In the genomic region with DNA sequence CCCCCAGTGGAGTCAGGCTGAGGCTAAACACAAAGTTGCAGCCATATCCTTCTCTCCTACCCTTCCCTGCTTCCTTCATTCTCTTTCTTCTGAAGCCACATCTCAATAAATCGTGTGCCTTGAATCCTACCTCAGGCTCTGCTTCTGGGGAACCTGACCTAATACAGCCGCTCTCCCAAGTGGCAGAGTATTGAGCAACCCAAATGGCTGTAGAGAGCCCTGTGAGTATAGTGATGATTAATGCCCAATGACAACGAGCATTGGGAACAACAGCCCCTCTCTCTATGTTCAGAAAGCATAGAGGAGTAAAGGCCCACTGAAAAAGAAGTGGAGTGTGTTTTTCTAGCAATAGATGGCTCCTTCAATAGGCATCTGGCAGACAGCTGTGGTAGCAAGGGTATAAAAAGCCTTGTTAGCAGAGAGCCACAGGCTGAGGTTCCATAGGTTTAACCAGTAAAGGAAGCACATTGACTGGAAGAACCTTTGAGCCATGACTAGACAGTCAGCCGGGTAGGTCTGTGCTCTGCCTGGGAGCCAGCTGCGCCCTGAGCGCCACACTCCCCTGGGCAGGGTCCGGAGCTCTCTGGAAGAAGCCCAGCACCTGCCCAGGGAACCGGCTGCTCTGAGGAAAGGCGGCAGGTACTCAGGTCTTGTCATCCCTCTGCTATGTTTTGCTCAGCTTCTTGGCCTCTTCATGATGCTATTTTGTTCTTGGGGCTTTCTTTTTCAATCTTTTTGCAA, we compare ENCODE assay signal across 15 cellular contexts.
"Had no signal": no experiment of that assay in that cellular context is flagged by ENCODE, and none has a peak within 500 bp of the region (broad histone marks: within the 10 kb centered on the region; RNA-seq: fewer than 3 reads in every experiment).

No MANE protein-coding gene starts in this region.

- H3K27ac ChIP-seq: breast epithelium, hepatocyte, neutrophil, right atrium auricular region, thyroid gland, vagina had no signal

- FAIRE-seq: frontal cortex had no signal

- H3K4me1 Mint-ChIP-seq: activated naive CD8-positive, alpha-beta T cell treated with anti-CD3 and anti-CD28 coated beads, Interleukin-2, amount 10 ng/mL, durations not matched to agents 7 days and 5 days had no signal

- H3K4me3 ChIP-seq: breast epithelium, hepatocyte, right atrium auricular region, thyroid gland, vagina had no signal

- H2AFZ ChIP-seq: hepatocyte had no signal

- H3K4me3 Mint-ChIP-seq: activated CD4-positive, alpha-beta memory T cell treated with anti-CD3 and anti-CD28 coated beads for 36 hours; activated naive CD8-positive, alpha-beta T cell treated with anti-CD3 and anti-CD28 coated beads, Interleukin-2, amount 10 ng/mL, durations not matched to agents 7 days and 5 days; naive B cell; stimulated activated naive CD8-positive, alpha-beta T cell treated with anti-CD3 and anti-CD28 coated beads, Interleukin-15, Interleukin-2, amounts not matched to agents 100 ng/mL and 50 ng/mL, for 24 hours had no signal

- H3K36me3 ChIP-seq: breast epithelium, neutrophil, right atrium auricular region, thyroid gland, vagina had no signal

- H3K4me1 ChIP-seq: breast epithelium, right atrium auricular region had no signal

- H3K9me3 ChIP-seq: breast epithelium, neutrophil, right atrium auricular region, thyroid gland, vagina had no signal

- DNase-seq: activated CD4-positive, alpha-beta memory T cell treated with anti-CD3 and anti-CD28 coated beads for 36 hours; activated CD4-positive, alpha-beta T cell treated with anti-CD3 and anti-CD28 coated beads for 1 hour; activated naive CD8-positive, alpha-beta T cell treated with anti-CD3 and anti-CD28 coated beads, Interleukin-2, amount 10 ng/mL, durations not matched to agents 7 days and 5 days; activated T-cell treated with anti-CD3 and anti-CD28 coated beads, Interleukin-2, amount 50 U/mL, for 48 hours; aorta; kidney glomerular epithelial cell; naive B cell; thyroid gland had no signal

- H3K27ac Mint-ChIP-seq: activated CD4-positive, alpha-beta memory T cell treated with anti-CD3 and anti-CD28 coated beads for 36 hours; activated naive CD8-positive, alpha-beta T cell treated with anti-CD3 and anti-CD28 coated beads, Interleukin-2, amount 10 ng/mL, durations not matched to agents 7 days and 5 days; stimulated activated naive CD8-positive, alpha-beta T cell treated with anti-CD3 and anti-CD28 coated beads, Interleukin-15, Interleukin-2, amounts not matched to agents 100 ng/mL and 50 ng/mL, for 24 hours had no signal

- H3K27me3 ChIP-seq: breast epithelium, hepatocyte, right atrium auricular region, thyroid gland, vagina had no signal

- H3K36me3 Mint-ChIP-seq: activated CD4-positive, alpha-beta memory T cell treated with anti-CD3 and anti-CD28 coated beads for 36 hours; activated naive CD8-positive, alpha-beta T cell treated with anti-CD3 and anti-CD28 coated beads, Interleukin-2, amount 10 ng/mL, durations not matched to agents 7 days and 5 days; naive B cell had no signal

- H3K9me3 Mint-ChIP-seq: activated CD4-positive, alpha-beta memory T cell treated with anti-CD3 and anti-CD28 coated beads for 36 hours; activated naive CD8-positive, alpha-beta T cell treated with anti-CD3 and anti-CD28 coated beads, Interleukin-2, amount 10 ng/mL, durations not matched to agents 7 days and 5 days; naive B cell; stimulated activated naive CD8-positive, alpha-beta T cell treated with anti-CD3 and anti-CD28 coated beads, Interleukin-15, Interleukin-2, amounts not matched to agents 100 ng/mL and 50 ng/mL, for 24 hours had no signal

- H3K4me2 ChIP-seq: hepatocyte had no signal
